Comparison of ENCODE assay signal across 18 cellular contexts in the genomic region with DNA sequence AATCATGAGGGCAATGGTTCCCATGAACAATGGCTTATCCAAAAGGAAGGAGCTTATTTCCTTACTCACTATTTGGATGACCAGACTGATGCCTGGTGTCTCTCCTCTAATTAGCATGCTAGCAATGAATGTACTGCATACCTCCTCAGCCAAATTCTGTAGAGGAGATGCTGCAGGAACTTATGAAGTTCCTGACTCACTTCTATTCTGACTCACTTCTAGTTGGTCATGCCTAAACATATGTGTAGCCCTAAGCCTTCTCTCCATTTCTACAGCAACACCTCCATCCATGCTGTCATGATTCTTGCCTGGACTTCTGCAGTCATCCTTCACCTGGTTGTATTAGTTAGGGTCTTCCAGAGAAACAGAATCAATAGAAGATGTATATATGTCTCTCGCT. TPM values are rescaled to one million over a fixed set of nuclear protein-coding genes. Genes with fewer than 3 reads are reported as not detected.
DNase-seq lines count a peak whose midpoint lies in the region; ATAC-seq and TF ChIP-seq lines count a peak whose summit lies in the region.
"Had no signal": no experiment of that assay in that cellular context is flagged by ENCODE, and none has a peak within 500 bp of the region (broad histone marks: within the 10 kb centered on the region; RNA-seq: fewer than 3 reads in every experiment).

No MANE protein-coding gene starts in this region.

- no peaks in the 10 kb centered on the region for H3K9me3 Mint-ChIP-seq in activated CD4-positive, alpha-beta T cell treated with anti-CD3 and anti-CD28 coated beads for 36 hours (ENCODE audit: low read depth)
- no peaks in the 10 kb centered on the region for H3K9me3 Mint-ChIP-seq in activated B cell treated with CpG ODN at 0.5 μM for 24 hours
- no peaks in the 10 kb centered on the region for H3K9me3 Mint-ChIP-seq in stimulated activated effector memory CD8-positive, alpha-beta T cell treated with anti-CD3 and anti-CD28 coated beads, Interleukin-12 subunit alpha, Interleukin-12 subunit beta, amount 100 ng/mL, for 72 hours
- H3K9me3 Mint-ChIP-seq in CD4-positive, alpha-beta memory T cell = peaks cover 0 to 2% (median 0%) of the 10 kb centered on the region in 8 donors
- H3K9me3 Mint-ChIP-seq: CD8-positive, alpha-beta T cell; HFFc6 had no signal

- H3K27me3 Mint-ChIP-seq in activated CD4-positive, alpha-beta T cell treated with anti-CD3 and anti-CD28 coated beads for 36 hours = no peaks in the 10 kb centered on the region
- H3K27me3 Mint-ChIP-seq in activated B cell treated with CpG ODN at 0.5 μM for 24 hours = no peaks in the 10 kb centered on the region
- H3K27me3 Mint-ChIP-seq in CD4-positive, alpha-beta memory T cell = peaks cover 1 to 12% of the 10 kb centered on the region in 2 donors

- peak; percentile 74 for ATAC-seq in activated CD4-positive, alpha-beta T cell treated with anti-CD3 and anti-CD28 coated beads for 36 hours
- ATAC-seq in activated B cell treated with CpG ODN at 0.5 μM for 24 hours (ENCODE audit: low read depth) = no peak
- ATAC-seq in stimulated activated effector memory CD8-positive, alpha-beta T cell treated with anti-CD3 and anti-CD28 coated beads, Interleukin-12 subunit alpha, Interleukin-12 subunit beta, amount 100 ng/mL, for 72 hours = peak; percentile 55
- ATAC-seq: CD8-positive, alpha-beta T cell; HepG2 had no signal

- CTCF ChIA-PET in activated CD4-positive, alpha-beta T cell treated with anti-CD3 and anti-CD28 coated beads for 36 hours (lab: Charles Lee) = no interaction called here
- CTCF ChIA-PET in activated B cell treated with CpG ODN at 0.5 μM for 24 hours (lab: Charles Lee) = no interaction called here
- CTCF ChIA-PET in CD4-positive, alpha-beta memory T cell (lab: Charles Lee; ENCODE audit: partially characterized antibody) = no interaction called here

- POLR2A ChIA-PET in activated CD4-positive, alpha-beta T cell treated with anti-CD3 and anti-CD28 coated beads for 36 hours (lab: Charles Lee) = no interaction called here
- POLR2A ChIA-PET in activated B cell treated with CpG ODN at 0.5 μM for 24 hours (lab: Charles Lee) = no interaction called here
- POLR2A ChIA-PET in CD4-positive, alpha-beta memory T cell (lab: Charles Lee; ENCODE audit: partially characterized antibody) = no interaction called here

- no peak overlapping the region for H3K9ac ChIP-seq in OCI-LY3 (ENCODE audit: low read length)

- peak overlapping the region; percentile 80 for H3K4me2 ChIP-seq in OCI-LY3 (ENCODE audit: low read length)

- 92 to 96% methylated on average over 1 of the region's 1 CpG for WGBS in esophagus squamous epithelium, 2 donors

- no peak overlapping the region for H3K4me3 ChIP-seq in OCI-LY3 (ENCODE audit: low read length)
- no peak overlapping the region for H3K4me3 ChIP-seq in esophagus squamous epithelium
- no peak overlapping the region for H3K4me3 ChIP-seq in CD4-positive, alpha-beta memory T cell (ENCODE audit: low read length in 2 of 2)

- H3K36me3 ChIP-seq in OCI-LY3 (replicated peaks; ENCODE audit: low read depth, low read length) = no peaks in the 10 kb centered on the region
- no peaks in the 10 kb centered on the region for H3K36me3 ChIP-seq in esophagus squamous epithelium
- no peaks in the 10 kb centered on the region for H3K36me3 ChIP-seq in CD4-positive, alpha-beta memory T cell (ENCODE audit: insufficient read depth, low read length)

- H3K27me3 ChIP-seq in OCI-LY3 (ENCODE audit: low read depth, low read length) = no peaks in the 10 kb centered on the region
- H3K27me3 ChIP-seq in esophagus squamous epithelium = no peaks in the 10 kb centered on the region
- H3K27me3 ChIP-seq in CD4-positive, alpha-beta memory T cell (ENCODE audit: insufficient read depth, low read length) = no peaks in the 10 kb centered on the region

- no peaks in the 10 kb centered on the region for H4K20me1 ChIP-seq in OCI-LY3 (ENCODE audit: insufficient read depth, low read length)

- no peak overlapping the region for H3K27ac Mint-ChIP-seq in activated CD4-positive, alpha-beta T cell treated with anti-CD3 and anti-CD28 coated beads for 36 hours
- H3K27ac Mint-ChIP-seq in activated B cell treated with CpG ODN at 0.5 μM for 24 hours = peak overlapping the region; percentile 59
- H3K27ac Mint-ChIP-seq in stimulated activated effector memory CD8-positive, alpha-beta T cell treated with anti-CD3 and anti-CD28 coated beads, Interleukin-12 subunit alpha, Interleukin-12 subunit beta, amount 100 ng/mL, for 72 hours = no peak overlapping the region
- H3K27ac Mint-ChIP-seq in CD4-positive, alpha-beta memory T cell = no peak overlapping the region
- H3K27ac Mint-ChIP-seq: CD8-positive, alpha-beta T cell; HFFc6 had no signal

- no peak overlapping the region for H2AFZ ChIP-seq in OCI-LY3 (ENCODE audit: low read depth, low read length)

- H3K4me1 ChIP-seq in OCI-LY3 (ENCODE audit: low read length) (peaks cover 32% of the 10 kb centered on the region), esophagus squamous epithelium (no peaks in the 10 kb centered on the region)
- H3K4me1 ChIP-seq in CD4-positive, alpha-beta memory T cell (ENCODE audit: insufficient read depth, low read length) = no peaks in the 10 kb centered on the region

- no peaks in the 10 kb centered on the region for H3K9me3 ChIP-seq in OCI-LY3 (ENCODE audit: insufficient read depth, low read length)
- H3K9me3 ChIP-seq in esophagus squamous epithelium = no peaks in the 10 kb centered on the region
- H3K9me3 ChIP-seq in CD4-positive, alpha-beta memory T cell (ENCODE audit: control insufficient read depth in 1 of 2, low read length in 2 of 2) = no peaks in the 10 kb centered on the region

- peak overlapping the region; percentile 97; the same call in 1 of the 2 replicates for H3K27ac ChIP-seq in OCI-LY3 (ENCODE audit: low read length)
- H3K27ac ChIP-seq in esophagus squamous epithelium = no peak overlapping the region
- H3K27ac ChIP-seq in CD4-positive, alpha-beta memory T cell (ENCODE audit: low read depth, low read length) = no peak overlapping the region
- H3K27ac ChIP-seq: 22Rv1 had no signal

- TF ChIP-seq CTCF in OCI-LY3 (IDR thresholded peaks at IDR 0.05; ENCODE audit: low read depth, low read length) = no peak
- TF ChIP-seq CTCF in activated B cell treated with CpG ODN at 0.5 μM for 24 hours (IDR thresholded peaks at IDR 0.05) = no peak
- TF ChIP-seq CTCF in esophagus squamous epithelium (IDR thresholded peaks at IDR 0.05) = no peak

- intact Hi-C loops in activated CD4-positive, alpha-beta T cell treated with anti-CD3 and anti-CD28 coated beads for 36 hours (cut with DNase I, micrococcal nuclease) = no loop called here
- intact Hi-C loops in activated B cell treated with CpG ODN at 0.5 μM for 24 hours (cut with micrococcal nuclease) (loop anchor here (2.0 to 5.0 kb wide), 6 partner anchors 89 to 1214 kb away; a partner anchor contains a TSS), esophagus squamous epithelium (cut with DNase I) (no loop called here)
- intact Hi-C loops in CD4-positive, alpha-beta memory T cell (cut with micrococcal nuclease) = no loop called here

- H3K4me3 Mint-ChIP-seq in activated CD4-positive, alpha-beta T cell treated with anti-CD3 and anti-CD28 coated beads for 36 hours = no peak overlapping the region
- H3K4me3 Mint-ChIP-seq in activated B cell treated with CpG ODN at 0.5 μM for 24 hours = no peak overlapping the region
- no peak overlapping the region for H3K4me3 Mint-ChIP-seq in stimulated activated effector memory CD8-positive, alpha-beta T cell treated with anti-CD3 and anti-CD28 coated beads, Interleukin-12 subunit alpha, Interleukin-12 subunit beta, amount 100 ng/mL, for 72 hours
- H3K4me3 Mint-ChIP-seq in CD4-positive, alpha-beta memory T cell = no peak overlapping the region
- H3K4me3 Mint-ChIP-seq: CD8-positive, alpha-beta T cell; HFFc6 had no signal

- DNase-seq in activated CD4-positive, alpha-beta T cell treated with anti-CD3 and anti-CD28 coated beads for 36 hours = no peak
- no peak for DNase-seq in activated CD4-positive, alpha-beta T cell treated with anti-CD3 and anti-CD28 coated beads for 4 hours
- DNase-seq in activated B cell treated with CpG ODN at 0.5 μM for 24 hours (no peak), esophagus squamous epithelium (lab: John Stamatoyannopoulos, UW) (no peak), NCI-H526 (lab: John Stamatoyannopoulos, UW) (no peak)
- DNase-seq in stimulated activated effector memory CD8-positive, alpha-beta T cell treated with anti-CD3 and anti-CD28 coated beads, Interleukin-12 subunit alpha, Interleukin-12 subunit beta, amount 100 ng/mL, for 72 hours (ENCODE audit: low spot score in 2 of 2) = no peak
- no peak for DNase-seq in CD4-positive, alpha-beta memory T cell
- DNase-seq: C1 segment of cervical spinal cord; CD8-positive, alpha-beta T cell; COR-L47; DMS153; DMS79 treated with DMSO at 0.1 percent for 48 hours; GDM1; HCEC 1CT; HFFc6 had no signal

- peaks cover 6% of the 10 kb centered on the region for H3K4me1 Mint-ChIP-seq in activated CD4-positive, alpha-beta T cell treated with anti-CD3 and anti-CD28 coated beads for 36 hours
- H3K4me1 Mint-ChIP-seq in activated B cell treated with CpG ODN at 0.5 μM for 24 hours = peaks cover 37% of the 10 kb centered on the region
- peaks cover 8% of the 10 kb centered on the region for H3K4me1 Mint-ChIP-seq in stimulated activated effector memory CD8-positive, alpha-beta T cell treated with anti-CD3 and anti-CD28 coated beads, Interleukin-12 subunit alpha, Interleukin-12 subunit beta, amount 100 ng/mL, for 72 hours
- peaks cover 1 to 7% (median 4%) of the 10 kb centered on the region in 4 donors for H3K4me1 Mint-ChIP-seq in CD4-positive, alpha-beta memory T cell

- H3K79me2 ChIP-seq in OCI-LY3 (ENCODE audit: low read length) = no peaks in the 10 kb centered on the region

- no peaks in the 10 kb centered on the region for H3K36me3 Mint-ChIP-seq in activated CD4-positive, alpha-beta T cell treated with anti-CD3 and anti-CD28 coated beads for 36 hours (ENCODE audit: low read depth)
- H3K36me3 Mint-ChIP-seq in activated B cell treated with CpG ODN at 0.5 μM for 24 hours (ENCODE audit: low read depth) = no peaks in the 10 kb centered on the region
- H3K36me3 Mint-ChIP-seq in stimulated activated effector memory CD8-positive, alpha-beta T cell treated with anti-CD3 and anti-CD28 coated beads, Interleukin-12 subunit alpha, Interleukin-12 subunit beta, amount 100 ng/mL, for 72 hours = no peaks in the 10 kb centered on the region
- no peaks in the 10 kb centered on the region for H3K36me3 Mint-ChIP-seq in CD4-positive, alpha-beta memory T cell
- H3K36me3 Mint-ChIP-seq: CD8-positive, alpha-beta T cell had no signal

- TF ChIP-seq POLR2A in esophagus squamous epithelium (IDR thresholded peaks at IDR 0.05) = no peak

RNA-seq across cellular contexts. Expression of a gene that starts 59.9 kb away (rescaled TPM):
- total RNA-seq in activated CD4-positive, alpha-beta T cell treated with anti-CD3 and anti-CD28 coated beads for 36 hours = 10 to 100 TPM; 41.0 to 46.0 TPM
- total RNA-seq in activated B cell treated with CpG ODN at 0.5 μM for 24 hours (26.5 and 29.1 TPM in 2 replicates), esophagus squamous epithelium (10 to 100 TPM; 14.1 to 20.5 (median 18.8) TPM)
- total RNA-seq in CD4-positive, alpha-beta memory T cell = 10 to 100 TPM; 20.8 to 22.0 TPM
- 10 to 100 TPM; 20.1 to 31.0 TPM for polyA plus RNA-seq in CD4-positive, alpha-beta memory T cell
